In genomic region chr5:62720036-62720441, GRCh38 we compare ENCODE assay signal across 8 cellular contexts.
A peak's percentile ranks its signal among the peaks of the same experiment; 100 is the strongest.
DNase-seq lines count a peak whose midpoint lies in the region; ATAC-seq and TF ChIP-seq lines count a peak whose summit lies in the region.

No MANE protein-coding gene starts in this region.

- peak overlapping the region; percentile 33 for H3K4me2 ChIP-seq in KMS-11

- intact Hi-C loops in posterior vena cava (cut with DNase I): no loop called here

- peaks cover 3% of the 10 kb centered on the region for H3K27me3 Mint-ChIP-seq in activated naive CD8-positive, alpha-beta T cell treated with anti-CD3 and anti-CD28 coated beads, Interleukin-2, amount 50 U/mL, for 24 hours

- no peaks in the 10 kb centered on the region for H4K20me1 ChIP-seq in KMS-11 (ENCODE audit: insufficient read depth)

- H3K4me1 ChIP-seq in KMS-11 (ENCODE audit: low read depth, poor library complexity, severe bottlenecking): peaks cover 38% of the 10 kb centered on the region

- no peak overlapping the region for H3K27ac Mint-ChIP-seq in activated naive CD8-positive, alpha-beta T cell treated with anti-CD3 and anti-CD28 coated beads, Interleukin-2, amount 50 U/mL, for 24 hours

- peak overlapping the region; percentile 40 for H3K27ac ChIP-seq in KMS-11

- no peak for TF ChIP-seq CTCF in AG10803 (conservative IDR thresholded peaks at IDR 0.05; ENCODE audit: low read length)
- TF ChIP-seq CTCF in GM12874 (IDR thresholded peaks at IDR 0.05; ENCODE audit: insufficient read depth, low read depth, low read length): peak; percentile 68
- peak; percentile 65 for TF ChIP-seq CTCF in KMS-11 (conservative IDR thresholded peaks at IDR 0.05; ENCODE audit: low read depth, low read length)

- no peak overlapping the region for H3K4me3 Mint-ChIP-seq in activated naive CD8-positive, alpha-beta T cell treated with anti-CD3 and anti-CD28 coated beads, Interleukin-2, amount 50 U/mL, for 24 hours

- H3K27me3 ChIP-seq in KMS-11 (ENCODE audit: insufficient read depth, low read depth): no peaks in the 10 kb centered on the region

- peak; percentile 69 for ATAC-seq in activated naive CD8-positive, alpha-beta T cell treated with anti-CD3 and anti-CD28 coated beads, Interleukin-2, amount 50 U/mL, for 24 hours

- H3K9ac ChIP-seq in KMS-11: no peak overlapping the region; the same call in 1 of the 2 replicates

- H2AFZ ChIP-seq in KMS-11 (ENCODE audit: low read depth): peak overlapping the region; percentile 73

- H3K4me3 ChIP-seq in AG10803 (ENCODE audit: low read length) (no peak overlapping the region), KMS-11 (IDR thresholded peaks at IDR 0.05; ENCODE audit: insufficient read depth, low read depth, low read length) (no peak overlapping the region)

- DNase-seq in AG10803 (ENCODE audit: low read depth) (peak; percentile 12), HCEC 1CT (peak; percentile 20), mucosa of gallbladder (ENCODE audit: low spot score) (peak; percentile 31), posterior vena cava (ENCODE audit: low spot score) (no peak)
- DNase-seq in activated naive CD8-positive, alpha-beta T cell treated with anti-CD3 and anti-CD28 coated beads, Interleukin-2, amount 50 U/mL, for 24 hours: peak; percentile 2
- no peak for DNase-seq in stimulated activated naive CD4-positive, alpha-beta T cell treated with Interleukin-2 at 50 U/mL for 16 hours (lab: John Stamatoyannopoulos, UW)

- H3K79me2 ChIP-seq in KMS-11 (ENCODE audit: insufficient read depth, low read depth): no peaks in the 10 kb centered on the region

- H3K9me3 Mint-ChIP-seq in activated naive CD8-positive, alpha-beta T cell treated with anti-CD3 and anti-CD28 coated beads, Interleukin-2, amount 50 U/mL, for 24 hours: no peaks in the 10 kb centered on the region

- H3K36me3 ChIP-seq in KMS-11 (ENCODE audit: insufficient read depth): no peaks in the 10 kb centered on the region

- H3K36me3 Mint-ChIP-seq in activated naive CD8-positive, alpha-beta T cell treated with anti-CD3 and anti-CD28 coated beads, Interleukin-2, amount 50 U/mL, for 24 hours (ENCODE audit: low read depth): no peaks in the 10 kb centered on the region

- no peaks in the 10 kb centered on the region for H3K4me1 Mint-ChIP-seq in activated naive CD8-positive, alpha-beta T cell treated with anti-CD3 and anti-CD28 coated beads, Interleukin-2, amount 50 U/mL, for 24 hours

Comparison
In these comparisons a context has a peak if more than half of its experiments do, and no peak if none do; other contexts are left out.
1. DNase-seq: peak in AG10803 (single experiment), HCEC 1CT (single experiment), activated naive CD8-positive, alpha-beta T cell treated with anti-CD3 and anti-CD28 coated beads, Interleukin-2, amount 50 U/mL, for 24 hours (single experiment) and mucosa of gallbladder (single experiment); none in posterior vena cava (single experiment) and stimulated activated naive CD4-positive, alpha-beta T cell treated with Interleukin-2 at 50 U/mL for 16 hours (single experiment).